In the genomic region with DNA sequence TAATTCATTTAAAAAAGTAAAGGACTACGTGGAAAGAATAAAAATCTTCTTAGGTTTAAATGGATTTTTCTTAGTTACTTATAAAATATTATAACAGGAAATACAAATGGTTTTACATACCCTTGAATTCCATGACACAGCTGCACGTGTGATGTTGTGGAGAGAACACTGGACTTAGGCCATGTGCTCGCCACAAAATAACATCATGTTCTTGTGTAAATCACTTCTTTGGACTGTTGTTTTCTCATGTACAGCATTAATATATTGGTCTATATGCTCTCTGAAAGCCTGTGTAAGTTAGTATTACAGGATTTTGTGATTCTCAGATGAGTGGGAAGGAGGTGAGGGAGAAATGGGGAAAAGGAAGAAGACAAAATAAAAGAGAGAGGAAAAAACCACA, we compare ENCODE assay signal across 17 cellular contexts.
A peak's percentile ranks its signal among the peaks of the same experiment; 100 is the strongest.
DNase-seq lines count a peak whose midpoint lies in the region; ATAC-seq and TF ChIP-seq lines count a peak whose summit lies in the region.
"Had no signal": no experiment of that assay in that cellular context is flagged by ENCODE, and none has a peak within 500 bp of the region (broad histone marks: within the 10 kb centered on the region; RNA-seq: fewer than 3 reads in every experiment).

No MANE protein-coding gene starts in this region.

- intact Hi-C loops in vagina (cut with DNase I): no loop called here

- CTCF ChIA-PET in activated CD8-positive, alpha-beta memory T cell treated with anti-CD3 and anti-CD28 coated beads, Interleukin-2, amount 10 ng/mL, durations not matched to agents 7 days and 5 days (lab: Charles Lee): interaction anchor here (0.9 kb wide), 1 partner anchor 12 kb away, joined by 4 read pairs; no protein-coding TSS in a partner anchor

- peaks cover 16% of the 10 kb centered on the region for H3K4me1 ChIP-seq in vagina
- H3K4me1 ChIP-seq: ascending aorta had no signal

- no peaks in the 10 kb centered on the region for H3K36me3 Mint-ChIP-seq in activated naive CD8-positive, alpha-beta T cell treated with anti-CD3 and anti-CD28 coated beads, Interleukin-2, amount 50 U/mL, for 24 hours (ENCODE audit: low read depth)
- peaks cover 1% of the 10 kb centered on the region for H3K36me3 Mint-ChIP-seq in activated naive CD8-positive, alpha-beta T cell treated with anti-CD3 and anti-CD28 coated beads for 36 hours
- H3K36me3 Mint-ChIP-seq in nephron (ENCODE audit: low read depth): no peaks in the 10 kb centered on the region
- H3K36me3 Mint-ChIP-seq in activated CD8-positive, alpha-beta memory T cell treated with anti-CD3 and anti-CD28 coated beads, Interleukin-2, amount 10 ng/mL, durations not matched to agents 7 days and 5 days: no peaks in the 10 kb centered on the region

- peak overlapping the region; percentile 42 for H3K27ac ChIP-seq in vagina
- H3K27ac ChIP-seq: ascending aorta, KMS-11 had no signal

- no peak overlapping the region for H3K4me3 ChIP-seq in vagina
- H3K4me3 ChIP-seq: ascending aorta had no signal

- TF ChIP-seq CTCF in nephron (IDR thresholded peaks at IDR 0.05; ENCODE audit: unreplicated experiment in 3 of 3) (no peak), vagina (IDR thresholded peaks at IDR 0.05) (no peak)

- H3K36me3 ChIP-seq in vagina: no peaks in the 10 kb centered on the region
- H3K36me3 ChIP-seq: ascending aorta had no signal

- no peaks in the 10 kb centered on the region for H3K9me3 Mint-ChIP-seq in activated naive CD8-positive, alpha-beta T cell treated with anti-CD3 and anti-CD28 coated beads, Interleukin-2, amount 50 U/mL, for 24 hours
- H3K9me3 Mint-ChIP-seq in activated naive CD8-positive, alpha-beta T cell treated with anti-CD3 and anti-CD28 coated beads for 36 hours: no peaks in the 10 kb centered on the region
- no peaks in the 10 kb centered on the region for H3K9me3 Mint-ChIP-seq in nephron
- H3K9me3 Mint-ChIP-seq in activated CD8-positive, alpha-beta memory T cell treated with anti-CD3 and anti-CD28 coated beads, Interleukin-2, amount 10 ng/mL, durations not matched to agents 7 days and 5 days (ENCODE audit: low read depth): no peaks in the 10 kb centered on the region

- DNase-seq in activated naive CD8-positive, alpha-beta T cell treated with anti-CD3 and anti-CD28 coated beads, Interleukin-2, amount 50 U/mL, for 24 hours: no peak
- DNase-seq in activated naive CD8-positive, alpha-beta T cell treated with anti-CD3 and anti-CD28 coated beads for 36 hours: no peak
- DNase-seq in fibroblast of gingiva (ENCODE audit: low read depth) (peak; percentile 12), vagina (ENCODE audit: extremely low spot score in 2 of 2) (no peak), GDM1 (lab: John Stamatoyannopoulos, UW) (no peak)
- DNase-seq in activated CD8-positive, alpha-beta memory T cell treated with anti-CD3 and anti-CD28 coated beads, Interleukin-2, amount 10 ng/mL, durations not matched to agents 7 days and 5 days: no peak
- no peak for DNase-seq in stimulated activated CD4-positive, alpha-beta T cell treated with anti-CD3 and anti-CD28 coated beads, Interleukin-1b, Interleukin-23, amount 100 ng/mL, for 48 hours
- DNase-seq: 8988T; activated effector memory CD4-positive, alpha-beta T cell treated with anti-CD3 and anti-CD28 coated beads, Interleukin-2, amount 50 U/mL, for 16 hours; mesenchymal stem cell; NCI-H1092 treated with DMSO at 0.1 percent for 48 hours; NCI-H2107; NCI-H526 treated with DMSO at 0.1 percent for 48 hours; stimulated activated CD4-positive, alpha-beta T cell treated with anti-CD3 and anti-CD28 coated beads, Interleukin-2, amount 100 ng/mL, for 24 hours had no signal

- no peaks in the 10 kb centered on the region for H3K27me3 ChIP-seq in vagina
- H3K27me3 ChIP-seq: ascending aorta had no signal

- no peak for TF ChIP-seq POLR2A in vagina (IDR thresholded peaks at IDR 0.05)

- H3K9me3 ChIP-seq in vagina: no peaks in the 10 kb centered on the region
- H3K9me3 ChIP-seq: ascending aorta had no signal

- H3K4me1 Mint-ChIP-seq in activated naive CD8-positive, alpha-beta T cell treated with anti-CD3 and anti-CD28 coated beads, Interleukin-2, amount 50 U/mL, for 24 hours: no peaks in the 10 kb centered on the region
- H3K4me1 Mint-ChIP-seq in activated naive CD8-positive, alpha-beta T cell treated with anti-CD3 and anti-CD28 coated beads for 36 hours: no peaks in the 10 kb centered on the region
- H3K4me1 Mint-ChIP-seq in nephron: peaks cover 29% of the 10 kb centered on the region
- no peaks in the 10 kb centered on the region for H3K4me1 Mint-ChIP-seq in activated CD8-positive, alpha-beta memory T cell treated with anti-CD3 and anti-CD28 coated beads, Interleukin-2, amount 10 ng/mL, durations not matched to agents 7 days and 5 days

- H3K27ac Mint-ChIP-seq in activated naive CD8-positive, alpha-beta T cell treated with anti-CD3 and anti-CD28 coated beads, Interleukin-2, amount 50 U/mL, for 24 hours: peak overlapping the region; percentile 8
- no peak overlapping the region for H3K27ac Mint-ChIP-seq in activated naive CD8-positive, alpha-beta T cell treated with anti-CD3 and anti-CD28 coated beads for 36 hours
- H3K27ac Mint-ChIP-seq in nephron: peak overlapping the region; percentile 90 to 98 (median 98)
- H3K27ac Mint-ChIP-seq in activated CD8-positive, alpha-beta memory T cell treated with anti-CD3 and anti-CD28 coated beads, Interleukin-2, amount 10 ng/mL, durations not matched to agents 7 days and 5 days: no peak overlapping the region

- H3K4me3 Mint-ChIP-seq in activated naive CD8-positive, alpha-beta T cell treated with anti-CD3 and anti-CD28 coated beads, Interleukin-2, amount 50 U/mL, for 24 hours: no peak overlapping the region
- H3K4me3 Mint-ChIP-seq in activated naive CD8-positive, alpha-beta T cell treated with anti-CD3 and anti-CD28 coated beads for 36 hours: no peak overlapping the region
- H3K4me3 Mint-ChIP-seq in nephron: peak overlapping the region in 2 of 3 experiments; percentile 17 to 67
- no peak overlapping the region for H3K4me3 Mint-ChIP-seq in activated CD8-positive, alpha-beta memory T cell treated with anti-CD3 and anti-CD28 coated beads, Interleukin-2, amount 10 ng/mL, durations not matched to agents 7 days and 5 days

- ATAC-seq in activated naive CD8-positive, alpha-beta T cell treated with anti-CD3 and anti-CD28 coated beads, Interleukin-2, amount 50 U/mL, for 24 hours: no peak
- ATAC-seq in activated CD8-positive, alpha-beta memory T cell treated with anti-CD3 and anti-CD28 coated beads, Interleukin-2, amount 10 ng/mL, durations not matched to agents 7 days and 5 days: no peak

- no peaks in the 10 kb centered on the region for H3K27me3 Mint-ChIP-seq in activated naive CD8-positive, alpha-beta T cell treated with anti-CD3 and anti-CD28 coated beads, Interleukin-2, amount 50 U/mL, for 24 hours
- no peaks in the 10 kb centered on the region for H3K27me3 Mint-ChIP-seq in activated naive CD8-positive, alpha-beta T cell treated with anti-CD3 and anti-CD28 coated beads for 36 hours
- H3K27me3 Mint-ChIP-seq in nephron (ENCODE audit: low read depth): no peaks in the 10 kb centered on the region
- H3K27me3 Mint-ChIP-seq in activated CD8-positive, alpha-beta memory T cell treated with anti-CD3 and anti-CD28 coated beads, Interleukin-2, amount 10 ng/mL, durations not matched to agents 7 days and 5 days: no peaks in the 10 kb centered on the region

Comparison
In these comparisons a context has a peak if more than half of its experiments do, and no peak if none do; other contexts are left out.
1. H3K27ac Mint-ChIP-seq: peak in activated naive CD8-positive, alpha-beta T cell treated with anti-CD3 and anti-CD28 coated beads, Interleukin-2, amount 50 U/mL, for 24 hours (single experiment) and nephron (3 of 3); none in activated naive CD8-positive, alpha-beta T cell treated with anti-CD3 and anti-CD28 coated beads for 36 hours (single experiment) and activated CD8-positive, alpha-beta memory T cell treated with anti-CD3 and anti-CD28 coated beads, Interleukin-2, amount 10 ng/mL, durations not matched to agents 7 days and 5 days (single experiment).
2. H3K4me3 Mint-ChIP-seq: peak in nephron (2 of 3); none in activated naive CD8-positive, alpha-beta T cell treated with anti-CD3 and anti-CD28 coated beads, Interleukin-2, amount 50 U/mL, for 24 hours (single experiment), activated naive CD8-positive, alpha-beta T cell treated with anti-CD3 and anti-CD28 coated beads for 36 hours (single experiment) and activated CD8-positive, alpha-beta memory T cell treated with anti-CD3 and anti-CD28 coated beads, Interleukin-2, amount 10 ng/mL, durations not matched to agents 7 days and 5 days (single experiment).